In the genomic region with DNA sequence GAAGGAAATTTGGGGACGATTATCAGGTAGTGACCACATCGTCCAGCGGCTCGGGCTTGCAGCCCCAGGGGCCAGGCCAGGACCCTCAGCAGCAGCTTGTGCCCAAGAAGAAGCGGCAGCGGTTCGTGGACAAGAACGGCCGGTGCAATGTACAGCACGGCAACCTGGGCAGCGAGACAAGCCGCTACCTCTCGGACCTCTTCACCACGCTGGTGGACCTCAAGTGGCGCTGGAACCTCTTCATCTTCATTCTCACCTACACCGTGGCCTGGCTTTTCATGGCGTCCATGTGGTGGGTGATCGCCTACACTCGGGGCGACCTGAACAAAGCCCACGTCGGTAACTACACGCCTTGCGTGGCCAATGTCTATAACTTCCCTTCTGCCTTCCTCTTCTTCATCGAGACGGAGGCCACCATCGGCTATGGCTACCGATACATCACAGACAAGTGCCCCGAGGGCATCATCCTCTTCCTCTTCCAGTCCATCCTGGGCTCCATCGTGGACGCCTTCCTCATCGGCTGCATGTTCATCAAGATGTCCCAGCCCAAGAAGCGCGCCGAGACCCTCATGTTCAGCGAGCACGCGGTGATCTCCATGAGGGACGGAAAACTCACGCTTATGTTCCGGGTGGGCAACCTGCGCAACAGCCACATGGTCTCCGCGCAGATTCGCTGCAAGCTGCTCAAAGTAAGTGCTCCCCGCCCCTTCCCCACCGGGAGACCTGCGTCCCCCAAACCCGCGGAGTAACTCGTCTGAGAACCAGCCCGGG, we compare ENCODE assay signal across 10 cellular contexts. TPM values are rescaled to one million over a fixed set of nuclear protein-coding genes. Genes with fewer than 3 reads are reported as not detected.
DNase-seq lines count a peak whose midpoint lies in the region; ATAC-seq and TF ChIP-seq lines count a peak whose summit lies in the region.
"Had no signal": no experiment of that assay in that cellular context is flagged by ENCODE, and none has a peak within 500 bp of the region (broad histone marks: within the 10 kb centered on the region; RNA-seq: fewer than 3 reads in every experiment).

No MANE protein-coding gene starts in this region.

- WGBS in upper lobe of left lung, 2 donors = 9 to 11% methylated on average over 21 to 52 of the region's 52 CpGs

- H3K27ac Mint-ChIP-seq in activated naive CD4-positive, alpha-beta T cell treated with anti-CD3 and anti-CD28 coated beads, Interleukin-2, amount 50 U/mL, for 24 hours = no peak overlapping the region
- peak overlapping the region; percentile 17 for H3K27ac Mint-ChIP-seq in endothelial cell (ENCODE audit: unreplicated experiment)
- H3K27ac Mint-ChIP-seq: activated naive CD4-positive, alpha-beta T cell treated with anti-CD3 and anti-CD28 coated beads for 36 hours had no signal

- TF ChIP-seq EP300 in upper lobe of left lung (IDR thresholded peaks at IDR 0.05) = no peak

- H3K9me3 Mint-ChIP-seq in activated naive CD4-positive, alpha-beta T cell treated with anti-CD3 and anti-CD28 coated beads, Interleukin-2, amount 50 U/mL, for 24 hours = no peaks in the 10 kb centered on the region
- no peaks in the 10 kb centered on the region for H3K9me3 Mint-ChIP-seq in endothelial cell (ENCODE audit: unreplicated experiment)
- H3K9me3 Mint-ChIP-seq: activated naive CD4-positive, alpha-beta T cell treated with anti-CD3 and anti-CD28 coated beads for 36 hours had no signal

- no peak for TF ChIP-seq CTCF in endothelial cell (IDR thresholded peaks at IDR 0.05; ENCODE audit: unreplicated experiment)
- TF ChIP-seq CTCF in upper lobe of left lung (IDR thresholded peaks at IDR 0.05) = no peak

- H3K27ac ChIP-seq in muscle layer of duodenum (ENCODE audit: low read length) (peak overlapping the region; percentile 0), upper lobe of left lung (no peak overlapping the region)

- H3K36me3 ChIP-seq in muscle layer of duodenum (ENCODE audit: control insufficient read depth in 1 of 2, insufficient read depth in 2 of 2, low read length in 2 of 2) (no peaks in the 10 kb centered on the region), upper lobe of left lung (no peaks in the 10 kb centered on the region)

- peaks cover 3% of the 10 kb centered on the region for H3K4me1 Mint-ChIP-seq in activated naive CD4-positive, alpha-beta T cell treated with anti-CD3 and anti-CD28 coated beads, Interleukin-2, amount 50 U/mL, for 24 hours
- peaks cover 11% of the 10 kb centered on the region for H3K4me1 Mint-ChIP-seq in endothelial cell (ENCODE audit: unreplicated experiment)

- H3K27me3 ChIP-seq in muscle layer of duodenum (ENCODE audit: low read depth, low read length) = peaks cover 14% of the 10 kb centered on the region
- H3K27me3 ChIP-seq in upper lobe of left lung = peaks cover 2 to 22% (median 12%) of the 10 kb centered on the region in 4 donors

- peaks cover 0 to 23% of the 10 kb centered on the region in 2 donors for H3K4me1 ChIP-seq in muscle layer of duodenum (ENCODE audit: control insufficient read depth in 1 of 2, insufficient read depth in 2 of 2, low read length in 2 of 2)
- H3K4me1 ChIP-seq in upper lobe of left lung = peaks cover 11 to 23% (median 18%) of the 10 kb centered on the region in 4 donors

- no peak for ATAC-seq in upper lobe of left lung (ENCODE audit: low FRiP score in 2 of 2)
- ATAC-seq in GM21737 (IDR thresholded peaks at IDR 0.05; ENCODE audit: unreplicated experiment) = no peak

- H3K4me3 ChIP-seq in muscle layer of duodenum (ENCODE audit: low read depth in 1 of 2, low read length in 2 of 2) = peak overlapping the region; percentile 63 to 66
- peak overlapping the region in 3 of 4 donors; percentile 33 to 49 (median 46) for H3K4me3 ChIP-seq in upper lobe of left lung

- peaks cover 1% of the 10 kb centered on the region for H3K36me3 Mint-ChIP-seq in activated naive CD4-positive, alpha-beta T cell treated with anti-CD3 and anti-CD28 coated beads, Interleukin-2, amount 50 U/mL, for 24 hours
- H3K36me3 Mint-ChIP-seq in endothelial cell (ENCODE audit: low read depth, unreplicated experiment) = peaks cover 4% of the 10 kb centered on the region

- no peak for DNase-seq in activated naive CD4-positive, alpha-beta T cell treated with Interleukin-2 at 50 U/mL for 16 hours
- no peak for DNase-seq in endothelial cell (ENCODE audit: low spot score)
- peak in 1 of 2 donors; percentile 46 for DNase-seq in upper lobe of left lung
- no peak for DNase-seq in DMS114 treated with DMSO at 0.1 percent for 48 hours (lab: John Stamatoyannopoulos, UW; ENCODE audit: unreplicated experiment)
- no peak for DNase-seq in superior temporal gyrus (ENCODE audit: extremely low spot score)
- DNase-seq: activated naive CD4-positive, alpha-beta T cell treated with anti-CD3 and anti-CD28 coated beads for 36 hours had no signal

- no peak for TF ChIP-seq POLR2A in upper lobe of left lung (IDR thresholded peaks at IDR 0.05)

- peaks cover 24% of the 10 kb centered on the region for H3K27me3 Mint-ChIP-seq in activated naive CD4-positive, alpha-beta T cell treated with anti-CD3 and anti-CD28 coated beads, Interleukin-2, amount 50 U/mL, for 24 hours
- H3K27me3 Mint-ChIP-seq in endothelial cell (ENCODE audit: unreplicated experiment) = peaks cover 13% of the 10 kb centered on the region

- H3K9me3 ChIP-seq in muscle layer of duodenum (ENCODE audit: control insufficient read depth in 1 of 2, low read length in 2 of 2) = no peaks in the 10 kb centered on the region
- H3K9me3 ChIP-seq in upper lobe of left lung = no peaks in the 10 kb centered on the region

- peak overlapping the region; percentile 44 for H3K4me3 Mint-ChIP-seq in activated naive CD4-positive, alpha-beta T cell treated with anti-CD3 and anti-CD28 coated beads, Interleukin-2, amount 50 U/mL, for 24 hours
- H3K4me3 Mint-ChIP-seq in endothelial cell (ENCODE audit: unreplicated experiment) = peak overlapping the region; percentile 81
- H3K4me3 Mint-ChIP-seq: activated naive CD4-positive, alpha-beta T cell treated with anti-CD3 and anti-CD28 coated beads for 36 hours had no signal

RNA-seq across cellular contexts. Expression of a gene that starts 0.5 kb away (rescaled TPM):
- not detected for total RNA-seq in endothelial cell (ENCODE audit: unreplicated experiment)
- not detected for total RNA-seq in upper lobe of left lung
- total RNA-seq: activated naive CD4-positive, alpha-beta T cell treated with anti-CD3 and anti-CD28 coated beads for 36 hours; T-helper 2 cell treated with Interferon-gamma antibody and Interleukin-4, amounts not matched to agents 100 ng/mL and 5 ng/mL, for 36 hours had no signal
